In genomic region chr14:58275527-58276190, GRCh38 we compare ENCODE assay signal across 1 cellular context.
TF ChIP-seq lines count a peak whose summit lies in the region.

No MANE protein-coding gene starts in this region.

TF ChIP-seq in K562, 482 proteins besides CTCF, POLR2A, EP300 and RAD21 (continued from another document):
- TF ChIP-seq ZNF639 (CRISPR knock-in tag; conservative IDR thresholded peaks at IDR 0.05 in 1 of 2, IDR thresholded peaks at IDR 0.05 in 1 of 2) (no peak), SIX5 (IDR thresholded peaks at IDR 0.05; ENCODE audit: borderline replicate concordance in 1 of 2, insufficient read depth in 1 of 2, low read depth in 1 of 2, low read length in 2 of 2) (no peak), THAP7 (CRISPR knock-in tag; IDR thresholded peaks at IDR 0.05) (no peak), MYBL2 (IDR thresholded peaks at IDR 0.05; ENCODE audit: low read depth) (no peak), MYBL2 (CRISPR knock-in tag; IDR thresholded peaks at IDR 0.05; ENCODE audit: borderline replicate concordance) (no peak), NCOA6 (IDR thresholded peaks at IDR 0.05) (no peak), ZNF23 (CRISPR knock-in tag; IDR thresholded peaks at IDR 0.05) (no peak), RBBP5 (IDR thresholded peaks at IDR 0.05; ENCODE audit: borderline replicate concordance, insufficient read depth, low read length, poor library complexity, severe bottlenecking) (no peak), ARNT (IDR thresholded peaks at IDR 0.05) (no peak)
